12 cellular contexts compared by ENCODE assay signal in the genomic region with DNA sequence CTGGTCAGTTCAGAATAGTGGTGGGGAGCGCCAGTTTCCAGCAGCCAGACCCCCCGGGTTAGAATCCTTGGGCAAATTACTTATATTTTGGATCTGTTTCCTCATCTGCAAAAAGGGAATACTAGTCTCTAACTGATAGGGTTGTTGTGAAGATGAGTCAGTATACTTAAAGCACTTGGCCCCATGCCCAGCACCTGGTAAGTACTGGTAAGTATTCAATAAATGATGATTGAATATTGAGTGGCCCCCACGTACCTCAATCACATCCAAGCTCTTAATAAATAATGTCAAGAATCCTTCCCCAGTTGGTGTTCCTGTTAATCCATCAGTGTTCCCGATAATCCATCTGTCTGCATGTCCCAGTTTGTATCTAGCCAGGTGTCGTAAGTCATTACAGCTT. TPM values are rescaled to one million over a fixed set of nuclear protein-coding genes. Genes with fewer than 3 reads are reported as not detected.
DNase-seq lines count a peak whose midpoint lies in the region; ATAC-seq, FAIRE-seq and TF ChIP-seq lines count a peak whose summit lies in the region.
"Had no signal": no experiment of that assay in that cellular context is flagged by ENCODE, and none has a peak within 500 bp of the region (broad histone marks: within the 10 kb centered on the region; RNA-seq: fewer than 3 reads in every experiment).

No MANE protein-coding gene starts in this region.

- CTCF ChIA-PET in K562 (lab: Yijun Ruan, JAX; ENCODE audit: low intra/inter-chr PET ratio) = interaction anchor here (0.7 kb wide), 1 partner anchor 612 kb away, joined by 3 read pairs; no protein-coding TSS in a partner anchor

- TF ChIP-seq CTCF in K562 (IDR thresholded peaks at IDR 0.05 in 2 of 3, conservative IDR thresholded peaks at IDR 0.05 in 1 of 3; ENCODE audit: insufficient read depth in 2 of 3, low read depth in 1 of 3, low read length in 3 of 3) (no peak), osteocyte (IDR thresholded peaks at IDR 0.05) (no peak)

- no peak overlapping the region for H2AFZ ChIP-seq in K562 (ENCODE audit: low read depth, low read length)

- DNase-seq in activated CD4-positive, alpha-beta T cell treated with anti-CD3 and anti-CD28 coated beads, Interleukin-2, amount 50 U/mL, for 1 hour = peak; percentile 18
- DNase-seq in activated CD4-positive, alpha-beta T cell treated with anti-CD3 and anti-CD28 coated beads for 48 hours = no peak
- DNase-seq in NCI-H82 treated with DMSO at 0.1 percent for 48 hours (lab: John Stamatoyannopoulos, UW; ENCODE audit: unreplicated experiment) = peak; percentile 44
- no peak for DNase-seq in K562 (ENCODE audit: extremely low read depth in 1 of 4, low spot score in 3 of 4)
- DNase-seq in osteocyte (ENCODE audit: extremely low spot score, unreplicated experiment) = no peak
- no peak for DNase-seq in NCI-H526 (lab: John Stamatoyannopoulos, UW)
- no peak for DNase-seq in ureter (ENCODE audit: low spot score)
- DNase-seq in epidermal melanocyte (ENCODE audit: insufficient read length, low spot score) = no peak
- DNase-seq: BE2C, gastrocnemius medialis, NCI-H1092 treated with DMSO at 0.1 percent for 48 hours, psoas muscle had no signal

- no peak overlapping the region for H3K27ac ChIP-seq in K562 (ENCODE audit: extremely low read depth, low read depth, low read length)
- H3K27ac ChIP-seq: gastrocnemius medialis, psoas muscle had no signal

- intact Hi-C loops in K562 (cut with micrococcal nuclease) = no loop called here

- H3K79me2 ChIP-seq in K562 (ENCODE audit: control insufficient read depth, insufficient read depth, low read length) = no peaks in the 10 kb centered on the region

- TF ChIP-seq EP300 in K562 (IDR thresholded peaks at IDR 0.05; ENCODE audit: low read length) = no peak

- no peaks in the 10 kb centered on the region; the same call in 1 of the 2 replicates for H4K20me1 ChIP-seq in K562 (replicated peaks; ENCODE audit: control insufficient read depth, insufficient read depth, low read length)

- no peak overlapping the region for H3K4me3 Mint-ChIP-seq in osteocyte (ENCODE audit: unreplicated experiment)

- in situ Hi-C loops in K562 (cut with MboI) = no loop called here

- H3K4me1 Mint-ChIP-seq in osteocyte (ENCODE audit: unreplicated experiment) = peaks cover 11% of the 10 kb centered on the region

- H3K4me2 ChIP-seq in K562 (ENCODE audit: insufficient read depth, low read length) = no peak overlapping the region

- no peak overlapping the region for H3K4me3 ChIP-seq in K562
- H3K4me3 ChIP-seq: gastrocnemius medialis, psoas muscle had no signal

- no peak for FAIRE-seq in K562 (lab: Jason Lieb, UNC)

- TF ChIP-seq POLR2A in K562 (conservative IDR thresholded peaks at IDR 0.05) = no peak

- peak overlapping the region; percentile 6 for H3K27ac Mint-ChIP-seq in osteocyte (ENCODE audit: unreplicated experiment)

- peaks cover 5 to 8% of the 10 kb centered on the region in 2 experiments; a peak in 2 of 5 replicates for H3K4me1 ChIP-seq in K562 (replicated peaks in 1 of 2; ENCODE audit: control insufficient read depth in 2 of 2, insufficient read depth in 2 of 2, low read length in 2 of 2)
- H3K4me1 ChIP-seq: BE2C had no signal

- no peaks in the 10 kb centered on the region for H3K9me1 ChIP-seq in K562 (ENCODE audit: control insufficient read depth, insufficient read depth, low read length)

- no peak overlapping the region for H3K9ac ChIP-seq in K562 (ENCODE audit: insufficient read depth in 1 of 2, low read depth in 2 of 2, low read length in 2 of 2)

- no peak for TF ChIP-seq RAD21 in K562 (CRISPR knock-in tag; conservative IDR thresholded peaks at IDR 0.05 in 1 of 2, IDR thresholded peaks at IDR 0.05 in 1 of 2)

- no peaks in the 10 kb centered on the region for H3K9me3 Mint-ChIP-seq in osteocyte (ENCODE audit: unreplicated experiment)

- no TSS peak for BruUV-seq in K562 (replicated peaks; lab: Mats Ljungman, UMichigan)

- peaks cover 29% of the 10 kb centered on the region; the same call in 2 of the 3 replicates for H3K36me3 ChIP-seq in K562 (ENCODE audit: control insufficient read depth, insufficient read depth, low read length)

- ATAC-seq in K562 = no peak
- ATAC-seq: gastrocnemius medialis, psoas muscle had no signal

- peaks cover 30% of the 10 kb centered on the region for H3K36me3 Mint-ChIP-seq in osteocyte (ENCODE audit: unreplicated experiment)

- POLR2A ChIA-PET in K562 (lab: Yijun Ruan, JAX) = interaction anchor here (0.6 to 10.7 kb wide), 6 partner anchors 10 to 320 kb away, joined by 3 to 110 read pairs (median 4); a partner anchor contains a TSS

- H3K9me3 ChIP-seq in K562 (replicated peaks; ENCODE audit: control insufficient read depth, insufficient read depth, low read depth, low read length) = no peaks in the 10 kb centered on the region
- H3K9me3 ChIP-seq: BE2C, gastrocnemius medialis, psoas muscle had no signal

- H3K27me3 ChIP-seq in K562 (ENCODE audit: control insufficient read depth in 2 of 2, insufficient read depth in 2 of 2, low read length in 2 of 2) = no peaks in the 10 kb centered on the region
- H3K27me3 ChIP-seq: BE2C, gastrocnemius medialis had no signal

- H3K27me3 Mint-ChIP-seq in osteocyte (ENCODE audit: unreplicated experiment) = no peaks in the 10 kb centered on the region

- WGBS in K562 (ENCODE audit: insufficient coverage, low coverage, missing lambda C conversion rate) = 48% methylated on average over 5 of the region's 5 CpGs

RNA-seq across cellular contexts. Expression of a gene that starts 12.1 kb away (rescaled TPM):
- total RNA-seq in K562 (2011; cell fraction: chromatin; rRNA removed; ENCODE audit: low replicate concordance) = 46.3 and 108 TPM in 2 replicates
- 76.0 and 80.0 TPM in 2 replicates for total RNA-seq in K562 (2011; cell fraction: nucleolus; rRNA removed)
- total RNA-seq in K562 (2011; cell fraction: nucleoplasm; rRNA removed) = 60.6 and 60.9 TPM in 2 replicates
- total RNA-seq in K562 (2014; rRNA removed) (14.3 and 16.2 TPM in 2 replicates), K562 (2014; rRNA removed; fragmentation: Illumina TruSeq; extraction: Trizol) (7.1 and 8.6 TPM in 2 replicates), K562 (2015; rRNA removed; fragmentation: Illumina TruSeq; extraction: Trizol) (11.6 and 12.1 TPM in 2 replicates), K562 (2021) (17.8 and 20.0 TPM in 2 replicates), osteocyte (55.7 and 60.5 TPM in 2 replicates), ureter (36.8 TPM)
- polyA plus RNA-seq in K562 (2011; rRNA removed) (7.0 and 10.4 TPM in 2 replicates), K562 (2014; fragmentation: Illumina TruSeq; extraction: Trizol) (14.0 and 19.1 TPM in 2 replicates), K562 (2014; fragmentation: Nextera tagmentation; extraction: Ambion mirVana) (1 to 10 TPM; 1.9 to 2.2 TPM), K562 (2014; rRNA removed) (12.4 and 14.4 TPM in 2 replicates)
- polyA plus RNA-seq in K562 (2011; cell fraction: cytosol; rRNA removed) = 8.2 and 13.6 TPM in 2 replicates
- 27.8 and 55.7 TPM in 2 replicates for polyA plus RNA-seq in K562 (2011; cell fraction: nucleus; rRNA removed)
- polyA plus RNA-seq in K562 (2012) = 13.9 and 20.7 TPM in 2 replicates
- polyA minus RNA-seq in K562 (2011; rRNA and poly(A)+ RNA removed) = 10.9 and 11.2 TPM in 2 replicates
- polyA minus RNA-seq in K562 (2011; cell fraction: cytosol; rRNA and poly(A)+ RNA removed) = 9.5 and 12.3 TPM in 2 replicates
- polyA minus RNA-seq in K562 (2011; cell fraction: nucleus; rRNA and poly(A)+ RNA removed) = 25.4 and 26.9 TPM in 2 replicates

RNA-seq across cellular contexts. Expression of a gene that starts 21.3 kb away (rescaled TPM):
- total RNA-seq in K562 (2011; cell fraction: chromatin; rRNA removed; ENCODE audit: low replicate concordance) = 39.2 and 75.3 TPM in 2 replicates
- total RNA-seq in K562 (2011; cell fraction: nucleolus; rRNA removed) = 43.6 and 51.5 TPM in 2 replicates
- 31.0 and 35.2 TPM in 2 replicates for total RNA-seq in K562 (2011; cell fraction: nucleoplasm; rRNA removed)
- total RNA-seq in K562 (2014; rRNA removed) (11.9 and 16.0 TPM in 2 replicates), K562 (2014; rRNA removed; fragmentation: Illumina TruSeq; extraction: Trizol) (6.6 and 8.2 TPM in 2 replicates), K562 (2015; rRNA removed; fragmentation: Illumina TruSeq; extraction: Trizol) (7.8 and 11.1 TPM in 2 replicates), K562 (2021) (15.9 and 16.5 TPM in 2 replicates), osteocyte (10.5 and 14.4 TPM in 2 replicates), ureter (71.3 TPM)
- polyA plus RNA-seq in K562 (2011; rRNA removed) (26.0 and 31.9 TPM in 2 replicates), K562 (2014; fragmentation: Illumina TruSeq; extraction: Trizol) (12.0 and 15.2 TPM in 2 replicates), K562 (2014; fragmentation: Nextera tagmentation; extraction: Ambion mirVana) (10 to 100 TPM in 1 of 2 experiments, 1 to 10 TPM in 1; 9.8 to 10.4 TPM), K562 (2014; rRNA removed) (17.5 and 18.4 TPM in 2 replicates)
- 38.5 and 38.7 TPM in 2 replicates for polyA plus RNA-seq in K562 (2011; cell fraction: cytosol; rRNA removed)
- polyA plus RNA-seq in K562 (2011; cell fraction: nucleus; rRNA removed) = 66.1 and 82.8 TPM in 2 replicates
- polyA plus RNA-seq in K562 (2012) = 16.1 and 20.9 TPM in 2 replicates
- polyA minus RNA-seq in K562 (2011; rRNA and poly(A)+ RNA removed) = 15.1 and 19.2 TPM in 2 replicates
- 9.9 and 20.8 TPM in 2 replicates for polyA minus RNA-seq in K562 (2011; cell fraction: cytosol; rRNA and poly(A)+ RNA removed)
- polyA minus RNA-seq in K562 (2011; cell fraction: nucleus; rRNA and poly(A)+ RNA removed) = 12.8 and 23.2 TPM in 2 replicates

RNA-seq across cellular contexts. Expression of a gene that starts 21.7 kb away (rescaled TPM):
- 56.3 and 66.6 TPM in 2 replicates for total RNA-seq in K562 (2011; cell fraction: chromatin; rRNA removed; ENCODE audit: low replicate concordance)
- 38.7 TPM in 2 replicates for total RNA-seq in K562 (2011; cell fraction: nucleolus; rRNA removed)
- total RNA-seq in K562 (2011; cell fraction: nucleoplasm; rRNA removed) = 45.0 and 46.9 TPM in 2 replicates
- total RNA-seq in K562 (2014; rRNA removed) (12.7 and 13.3 TPM in 2 replicates), K562 (2014; rRNA removed; fragmentation: Illumina TruSeq; extraction: Trizol) (8.7 and 9.0 TPM in 2 replicates), K562 (2015; rRNA removed; fragmentation: Illumina TruSeq; extraction: Trizol) (10.1 and 10.9 TPM in 2 replicates), K562 (2021) (9.0 and 10.5 TPM in 2 replicates), osteocyte (53.8 and 54.2 TPM in 2 replicates), ureter (57.9 TPM)
- polyA plus RNA-seq in K562 (2011; rRNA removed) (17.1 and 17.5 TPM in 2 replicates), K562 (2014; fragmentation: Illumina TruSeq; extraction: Trizol) (10.1 and 10.4 TPM in 2 replicates), K562 (2014; fragmentation: Nextera tagmentation; extraction: Ambion mirVana) (10 to 100 TPM in 1 of 2 experiments, 1 to 10 TPM in 1; 9.0 to 10.3 TPM), K562 (2014; rRNA removed) (12.0 and 18.6 TPM in 2 replicates)
- 12.9 and 16.0 TPM in 2 replicates for polyA plus RNA-seq in K562 (2011; cell fraction: cytosol; rRNA removed)
- 54.5 and 57.5 TPM in 2 replicates for polyA plus RNA-seq in K562 (2011; cell fraction: nucleus; rRNA removed)
- 11.5 and 20.9 TPM in 2 replicates for polyA plus RNA-seq in K562 (2012)
- 12.9 and 16.8 TPM in 2 replicates for polyA minus RNA-seq in K562 (2011; rRNA and poly(A)+ RNA removed)
- 5.5 and 8.0 TPM in 2 replicates for polyA minus RNA-seq in K562 (2011; cell fraction: cytosol; rRNA and poly(A)+ RNA removed)
- 17.4 and 23.8 TPM in 2 replicates for polyA minus RNA-seq in K562 (2011; cell fraction: nucleus; rRNA and poly(A)+ RNA removed)

RNA-seq across cellular contexts. Expression of a gene that starts 33.5 kb away (rescaled TPM):
- 267 and 427 TPM in 2 replicates for total RNA-seq in K562 (2011; cell fraction: chromatin; rRNA removed; ENCODE audit: low replicate concordance)
- total RNA-seq in K562 (2011; cell fraction: nucleolus; rRNA removed) = 135 and 141 TPM in 2 replicates
- 157 and 178 TPM in 2 replicates for total RNA-seq in K562 (2011; cell fraction: nucleoplasm; rRNA removed)
- total RNA-seq in K562 (2014; rRNA removed) (33.6 and 34.4 TPM in 2 replicates), K562 (2014; rRNA removed; fragmentation: Illumina TruSeq; extraction: Trizol) (22.2 and 22.6 TPM in 2 replicates), K562 (2015; rRNA removed; fragmentation: Illumina TruSeq; extraction: Trizol) (28.7 and 34.3 TPM in 2 replicates), K562 (2021) (53.6 and 57.6 TPM in 2 replicates), osteocyte (55.4 and 67.2 TPM in 2 replicates), ureter (79.4 TPM)
- polyA plus RNA-seq in K562 (2011; rRNA removed) (37.0 and 54.1 TPM in 2 replicates), K562 (2014; fragmentation: Illumina TruSeq; extraction: Trizol) (41.6 and 41.9 TPM in 2 replicates), K562 (2014; fragmentation: Nextera tagmentation; extraction: Ambion mirVana) (1 to 10 TPM in 1 of 2 experiments, under 1 TPM in 1; 0.68 to 3.2 TPM), K562 (2014; rRNA removed) (43.4 and 47.6 TPM in 2 replicates)
- polyA plus RNA-seq in K562 (2011; cell fraction: cytosol; rRNA removed) = 37.6 and 44.5 TPM in 2 replicates
- polyA plus RNA-seq in K562 (2011; cell fraction: nucleus; rRNA removed) = 196 and 230 TPM in 2 replicates
- polyA plus RNA-seq in K562 (2012) = 39.6 and 44.4 TPM in 2 replicates
- 47.0 and 48.6 TPM in 2 replicates for polyA minus RNA-seq in K562 (2011; rRNA and poly(A)+ RNA removed)
- 37.4 and 47.8 TPM in 2 replicates for polyA minus RNA-seq in K562 (2011; cell fraction: cytosol; rRNA and poly(A)+ RNA removed)
- 52.0 and 80.3 TPM in 2 replicates for polyA minus RNA-seq in K562 (2011; cell fraction: nucleus; rRNA and poly(A)+ RNA removed)

RNA-seq across cellular contexts. Expression of a gene that starts 50.2 kb away (rescaled TPM):
- 3.9 and 14.6 TPM in 2 replicates for total RNA-seq in K562 (2011; cell fraction: chromatin; rRNA removed; ENCODE audit: low replicate concordance)
- 11.6 and 12.7 TPM in 2 replicates for total RNA-seq in K562 (2011; cell fraction: nucleolus; rRNA removed)
- total RNA-seq in K562 (2011; cell fraction: nucleoplasm; rRNA removed) = 6.0 and 7.3 TPM in 2 replicates
- total RNA-seq in K562 (2014; rRNA removed) (15.5 and 18.8 TPM in 2 replicates), K562 (2014; rRNA removed; fragmentation: Illumina TruSeq; extraction: Trizol) (1.5 and 3.5 TPM in 2 replicates), K562 (2015; rRNA removed; fragmentation: Illumina TruSeq; extraction: Trizol) (8.8 and 9.6 TPM in 2 replicates), K562 (2021) (13.8 and 18.1 TPM in 2 replicates), osteocyte (90.3 and 93.3 TPM in 2 replicates), ureter (29.0 TPM)
- polyA plus RNA-seq in K562 (2011; rRNA removed) (6.8 and 7.1 TPM in 2 replicates), K562 (2014; fragmentation: Illumina TruSeq; extraction: Trizol) (7.1 and 9.8 TPM in 2 replicates), K562 (2014; fragmentation: Nextera tagmentation; extraction: Ambion mirVana) (under 1 TPM; 0.13 to 0.17 TPM), K562 (2014; rRNA removed) (14.5 and 15.0 TPM in 2 replicates)
- 6.5 and 12.3 TPM in 2 replicates for polyA plus RNA-seq in K562 (2011; cell fraction: cytosol; rRNA removed)
- 6.2 and 9.6 TPM in 2 replicates for polyA plus RNA-seq in K562 (2011; cell fraction: nucleus; rRNA removed)
- polyA plus RNA-seq in K562 (2012) = 7.3 and 10.4 TPM in 2 replicates
- polyA minus RNA-seq in K562 (2011; rRNA and poly(A)+ RNA removed) = 1.9 and 3.0 TPM in 2 replicates
- 8.0 and 17.4 TPM in 2 replicates for polyA minus RNA-seq in K562 (2011; cell fraction: cytosol; rRNA and poly(A)+ RNA removed)
- polyA minus RNA-seq in K562 (2011; cell fraction: nucleus; rRNA and poly(A)+ RNA removed) = 4.7 and 5.0 TPM in 2 replicates

Comparison
In these comparisons a context has a peak if more than half of its experiments do, and no peak if none do; other contexts are left out.
1. DNase-seq: peak in activated CD4-positive, alpha-beta T cell treated with anti-CD3 and anti-CD28 coated beads, Interleukin-2, amount 50 U/mL, for 1 hour (single experiment) and NCI-H82 treated with DMSO at 0.1 percent for 48 hours (single experiment); none in activated CD4-positive, alpha-beta T cell treated with anti-CD3 and anti-CD28 coated beads for 48 hours (single experiment), K562 (0 of 4), osteocyte (single experiment), NCI-H526 (0 of 2), ureter (single experiment) and epidermal melanocyte (single experiment).